ENCODE assay signal across 9 cellular contexts in the genomic region with DNA sequence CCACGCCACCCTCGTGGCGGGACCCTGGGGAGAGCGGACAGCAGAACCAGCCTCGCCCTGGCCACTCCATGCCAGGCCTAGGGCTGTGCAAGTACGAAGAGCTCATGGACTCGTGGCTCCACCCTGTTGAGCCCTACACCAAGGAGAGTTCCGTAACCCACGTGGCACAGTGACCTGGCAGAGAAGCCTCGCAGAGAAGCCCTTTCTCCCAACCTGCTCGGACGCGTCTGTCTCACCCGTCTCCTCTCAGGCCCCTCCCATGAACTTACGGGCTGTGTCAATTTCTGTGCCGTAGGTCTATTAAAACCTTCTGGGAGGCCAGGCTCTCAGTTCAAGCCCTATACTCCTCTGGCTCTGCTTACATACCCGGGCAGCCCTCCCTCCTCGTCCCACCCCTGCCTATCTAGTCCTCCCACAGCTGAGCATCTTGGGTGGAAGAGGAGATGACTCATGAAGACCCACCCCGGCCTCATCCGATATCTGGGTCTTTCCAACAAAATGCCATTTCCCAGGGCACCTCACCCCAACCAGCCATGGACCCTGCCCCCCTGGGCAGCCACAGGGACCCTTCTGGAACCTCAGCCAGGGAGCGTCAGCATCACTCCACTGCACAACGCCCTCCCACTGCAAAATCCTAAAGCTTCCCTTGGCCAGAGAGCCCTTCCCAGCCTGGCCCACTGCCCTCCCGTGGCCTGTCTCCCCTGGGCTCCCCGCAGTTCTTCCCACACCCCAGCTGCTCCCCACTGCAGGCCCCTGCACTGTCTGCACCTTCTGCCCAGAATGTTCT. TPM values are rescaled to one million over a fixed set of nuclear protein-coding genes. Genes with fewer than 3 reads are reported as not detected.
DNase-seq lines count a peak whose midpoint lies in the region; ATAC-seq and TF ChIP-seq lines count a peak whose summit lies in the region.
"Had no signal": no experiment of that assay in that cellular context is flagged by ENCODE, and none has a peak within 500 bp of the region (broad histone marks: within the 10 kb centered on the region; RNA-seq: fewer than 3 reads in every experiment).

No MANE protein-coding gene starts in this region.

- no peak for TF ChIP-seq EP300 in esophagus muscularis mucosa (IDR thresholded peaks at IDR 0.05)

- no peak for TF ChIP-seq POLR2A in esophagus muscularis mucosa (IDR thresholded peaks at IDR 0.05; ENCODE audit: low read depth)

- TF ChIP-seq CTCF in RWPE2 (IDR thresholded peaks at IDR 0.05; ENCODE audit: poor library complexity, severe bottlenecking) (no peak), esophagus muscularis mucosa (IDR thresholded peaks at IDR 0.05) (no peak), osteocyte (IDR thresholded peaks at IDR 0.05) (no peak)

- peak overlapping the region; percentile 29 for H3K4me3 Mint-ChIP-seq in osteocyte (ENCODE audit: unreplicated experiment)

- DNase-seq in RWPE2 (ENCODE audit: low spot score) (no peak), esophagus muscularis mucosa (ENCODE audit: extremely low spot score) (no peak), osteocyte (ENCODE audit: extremely low spot score, unreplicated experiment) (no peak), GOT3 (lab: John Stamatoyannopoulos, UW) (no peak)

- H3K27me3 ChIP-seq in BLaER1 treated with 17β-estradiol and CSF1 and Interleukin-3, amounts not matched to agents 10 nM and 100 nM: no peaks in the 10 kb centered on the region
- H3K27me3 ChIP-seq in RWPE2 (ENCODE audit: insufficient read depth, poor library complexity, severe bottlenecking) (no peaks in the 10 kb centered on the region), esophagus muscularis mucosa (no peaks in the 10 kb centered on the region)

- intact Hi-C loops in esophagus muscularis mucosa (cut with DNase I): loop anchor here (5.0 kb wide), 1 partner anchor 62 kb away; a partner anchor contains a TSS

- 54% methylated on average over 18 of the region's 24 CpGs for WGBS in esophagus muscularis mucosa

- H3K4me2 ChIP-seq in BLaER1 treated with 17β-estradiol and CSF1 and Interleukin-3, amounts not matched to agents 10 nM and 100 nM: peak overlapping the region; percentile 90 to 100 (median 99)
- H3K4me2 ChIP-seq: KMS-11 had no signal

- H3K9me3 Mint-ChIP-seq in osteocyte (ENCODE audit: unreplicated experiment): no peaks in the 10 kb centered on the region

- ATAC-seq in RWPE2 (ENCODE audit: low read depth): peak; percentile 54
- ATAC-seq in HG02981 (IDR thresholded peaks at IDR 0.05; ENCODE audit: unreplicated experiment): no peak
- no peak for ATAC-seq in GM19035 (IDR thresholded peaks at IDR 0.05; ENCODE audit: unreplicated experiment)
- ATAC-seq in HG03095 (IDR thresholded peaks at IDR 0.05; ENCODE audit: unreplicated experiment): no peak

- H3K4me1 Mint-ChIP-seq in osteocyte (ENCODE audit: unreplicated experiment): peaks cover 25% of the 10 kb centered on the region

- H3K9me3 ChIP-seq in BLaER1 treated with 17β-estradiol and CSF1 and Interleukin-3, amounts not matched to agents 10 nM and 100 nM (replicated peaks in 1 of 11): no peaks in the 10 kb centered on the region
- H3K9me3 ChIP-seq in RWPE2 (ENCODE audit: severe bottlenecking) (no peaks in the 10 kb centered on the region), esophagus muscularis mucosa (no peaks in the 10 kb centered on the region)

- no peaks in the 10 kb centered on the region for H3K27me3 Mint-ChIP-seq in osteocyte (ENCODE audit: unreplicated experiment)

- peaks cover 50 to 69% (median 62%) of the 10 kb centered on the region in 11 experiments for H4K20me1 ChIP-seq in BLaER1 treated with 17β-estradiol and CSF1 and Interleukin-3, amounts not matched to agents 10 nM and 100 nM

- H3K36me3 ChIP-seq in BLaER1 treated with 17β-estradiol and CSF1 and Interleukin-3, amounts not matched to agents 10 nM and 100 nM: peaks cover 23 to 50% (median 31%) of the 10 kb centered on the region in 11 experiments
- peaks cover 35% of the 10 kb centered on the region for H3K36me3 ChIP-seq in RWPE2 (ENCODE audit: low read depth)
- peaks cover 35 to 48% (median 36%) of the 10 kb centered on the region in 4 donors for H3K36me3 ChIP-seq in esophagus muscularis mucosa

- H3K9ac ChIP-seq in BLaER1 treated with 17β-estradiol and CSF1 and Interleukin-3, amounts not matched to agents 10 nM and 100 nM: peak overlapping the region; percentile 73 to 84 (median 80); a peak in 20 of 22 replicates
- H3K9ac ChIP-seq: KMS-11 had no signal

- H3K36me3 Mint-ChIP-seq in osteocyte (ENCODE audit: unreplicated experiment): peaks cover 7% of the 10 kb centered on the region

- H3K27ac Mint-ChIP-seq in osteocyte (ENCODE audit: unreplicated experiment): peak overlapping the region; percentile 47

- peak overlapping the region in 6 of 10 experiments; percentile 60 to 82 (median 74); a peak in 9 of 20 replicates for H3K4me3 ChIP-seq in BLaER1 treated with 17β-estradiol and CSF1 and Interleukin-3, amounts not matched to agents 10 nM and 100 nM
- H3K4me3 ChIP-seq in RWPE2 (ENCODE audit: severe bottlenecking) (peak overlapping the region; percentile 58), esophagus muscularis mucosa (peak overlapping the region in 3 of 4 donors; percentile 67 to 87 (median 79))

- peaks cover 48 to 59% (median 55%) of the 10 kb centered on the region in 10 experiments for H3K4me1 ChIP-seq in BLaER1 treated with 17β-estradiol and CSF1 and Interleukin-3, amounts not matched to agents 10 nM and 100 nM
- H3K4me1 ChIP-seq in RWPE2 (ENCODE audit: insufficient read depth, poor library complexity, severe bottlenecking): peaks cover 12% of the 10 kb centered on the region
- peaks cover 22 to 50% (median 37%) of the 10 kb centered on the region in 4 donors for H3K4me1 ChIP-seq in esophagus muscularis mucosa

- H3K27ac ChIP-seq in BLaER1 treated with 17β-estradiol and CSF1 and Interleukin-3, amounts not matched to agents 10 nM and 100 nM: peak overlapping the region in 5 of 11 experiments; percentile 17 to 78 (median 71); a peak in 7 of 22 replicates
- H3K27ac ChIP-seq in RWPE2 (ENCODE audit: poor library complexity, severe bottlenecking): peak overlapping the region; percentile 79
- H3K27ac ChIP-seq in esophagus muscularis mucosa (replicated peaks in 1 of 4): peak overlapping the region; percentile 88 to 95 (median 91)
- H3K27ac ChIP-seq: KMS-11 had no signal

RNA-seq across cellular contexts. Expression of a gene that starts 2.4 kb away (rescaled TPM):
- total RNA-seq in esophagus muscularis mucosa (100 to 1,000 TPM in 2 of 4 donors, 10 to 100 TPM in 2; 65.2 to 190 (median 98.8) TPM), osteocyte (96.8 and 106 TPM in 2 replicates)

RNA-seq across cellular contexts. Expression of a gene that starts 17.0 kb away (rescaled TPM):
- total RNA-seq in esophagus muscularis mucosa (10 to 100 TPM; 30.5 to 72.3 (median 45.5) TPM), osteocyte (59.8 and 68.8 TPM in 2 replicates)

RNA-seq across cellular contexts. Expression of a gene that starts 52.7 kb away (rescaled TPM):
- total RNA-seq in esophagus muscularis mucosa (10 to 100 TPM in 1 of 4 donors, 1 to 10 TPM in 3; 4.6 to 14.6 (median 7.6) TPM), osteocyte (9.7 and 14.0 TPM in 2 replicates)

RNA-seq across cellular contexts. Expression of a gene that starts 54.8 kb away (rescaled TPM):
- total RNA-seq in esophagus muscularis mucosa: 10 to 100 TPM; 49.4 to 77.2 (median 59.5) TPM
- total RNA-seq in osteocyte: 105 and 115 TPM in 2 replicates
